21 cellular contexts compared by ENCODE assay signal in genomic region chr5:54206580-54207229, GRCh38.
DNase-seq lines count a peak whose midpoint lies in the region; ATAC-seq, FAIRE-seq and TF ChIP-seq lines count a peak whose summit lies in the region.
"Had no signal": no experiment of that assay in that cellular context is flagged by ENCODE, and none has a peak within 500 bp of the region (broad histone marks: within the 10 kb centered on the region; RNA-seq: fewer than 3 reads in every experiment).

No MANE protein-coding gene starts in this region.

- no peak for TF ChIP-seq POLR2A in H54 (IDR thresholded peaks at IDR 0.05; ENCODE audit: low read depth, low read length)

- DNase-seq in NK-92 treated with Interleukin-12 subunit alpha and Interleukin-12 subunit beta, amount 100 ng/mL, for 24 hours (lab: John Stamatoyannopoulos, UW): no peak
- DNase-seq in H54 (ENCODE audit: insufficient read length, low spot score): no peak
- DNase-seq: activated naive CD8-positive, alpha-beta T cell treated with anti-CD3 and anti-CD28 coated beads for 36 hours; CD4-positive, CD25-positive, alpha-beta regulatory T cell; cortex of kidney; naive thymus-derived CD4-positive, alpha-beta T cell; NCI-H1105; NCI-H2107; NCI-H748 treated with DMSO at 0.1 percent for 48 hours; pancreas; Peyer's patch; stimulated activated CD4-positive, alpha-beta T cell treated with anti-CD3 and anti-CD28 coated beads, Interleukin-2, amount 100 ng/mL, for 24 hours; T-helper 9 cell had no signal

- FAIRE-seq in H54 (lab: Jason Lieb, UNC): no peak
- FAIRE-seq: pancreas, urothelium cell line had no signal

- ATAC-seq in GM18517 (IDR thresholded peaks at IDR 0.05; ENCODE audit: unreplicated experiment): peak; percentile 63
- ATAC-seq in GM21447 (IDR thresholded peaks at IDR 0.05; ENCODE audit: unreplicated experiment): peak; percentile 91
- ATAC-seq in HG02852 (IDR thresholded peaks at IDR 0.05; ENCODE audit: unreplicated experiment): peak; percentile 92
- ATAC-seq in HG03521 (IDR thresholded peaks at IDR 0.05; ENCODE audit: unreplicated experiment): peak; percentile 62
- no peak for ATAC-seq in GM19463 (IDR thresholded peaks at IDR 0.05; ENCODE audit: unreplicated experiment)
- ATAC-seq in GM21423 (IDR thresholded peaks at IDR 0.05; ENCODE audit: unreplicated experiment): no peak
- ATAC-seq: naive thymus-derived CD4-positive, alpha-beta T cell; pancreas; sciatic nerve had no signal

Comparison
In these comparisons a context has a peak if more than half of its experiments do, and no peak if none do; other contexts are left out.
1. ATAC-seq: peak in GM18517 (single experiment), GM21447 (single experiment), HG02852 (single experiment) and HG03521 (single experiment); none in GM19463 (single experiment) and GM21423 (single experiment).